ENCODE assay signal across 8 cellular contexts in genomic region chr6:82144007-82144851, GRCh38.
DNase-seq lines count a peak whose midpoint lies in the region; ATAC-seq and TF ChIP-seq lines count a peak whose summit lies in the region.

No MANE protein-coding gene starts in this region.

- H3K4me3 ChIP-seq in esophagus squamous epithelium (no peak overlapping the region), psoas muscle (no peak overlapping the region)

- H3K36me3 ChIP-seq in esophagus squamous epithelium (no peaks in the 10 kb centered on the region), psoas muscle (ENCODE audit: insufficient read depth in 1 of 2, low read depth in 1 of 2) (no peaks in the 10 kb centered on the region)

- no peak for TF ChIP-seq POLR2A in esophagus squamous epithelium (IDR thresholded peaks at IDR 0.05)

- 15 to 38% methylated on average over 8 of the region's 8 CpGs for WGBS in esophagus squamous epithelium, 2 donors
- 28 to 40% (median 32%) methylated on average over 8 of the region's 8 CpGs for WGBS in psoas muscle, 3 donors

- DNase-seq in DMS 273 (lab: John Stamatoyannopoulos, UW; ENCODE audit: unreplicated experiment) (peak; percentile 62), DMS 273 treated with DMSO at 0.1 percent for 48 hours (lab: John Stamatoyannopoulos, UW) (no peak), NCI-H69 (lab: John Stamatoyannopoulos, UW) (peak; percentile 25), esophagus squamous epithelium (lab: John Stamatoyannopoulos, UW) (no peak), psoas muscle (peak in 1 of 2 donors; percentile 16)
- no peak for DNase-seq in stimulated activated CD4-positive, alpha-beta T cell treated with anti-CD3 and anti-CD28 coated beads, Interleukin-4, amount 100 ng/mL, for 1 hour
- no peak for DNase-seq in activated CD4-positive, alpha-beta T cell treated with anti-CD3 and anti-CD28 coated beads, Interleukin-2, amount 50 U/mL, for 48 hours

- no peak for TF ChIP-seq CTCF in esophagus squamous epithelium (IDR thresholded peaks at IDR 0.05)
- no peak for TF ChIP-seq CTCF in psoas muscle (IDR thresholded peaks at IDR 0.05)

- intact Hi-C loops in esophagus squamous epithelium (cut with DNase I) (no loop called here), psoas muscle (cut with DNase I) (no loop called here)

- peak; percentile 90 for ATAC-seq in HG02798 (IDR thresholded peaks at IDR 0.05; ENCODE audit: poor library complexity, unreplicated experiment)
- peak; percentile 90 to 97 (median 96) for ATAC-seq in psoas muscle

- H3K4me1 ChIP-seq in esophagus squamous epithelium (peaks cover 10 to 36% (median 11%) of the 10 kb centered on the region in 3 donors), psoas muscle (peaks cover 11% of the 10 kb centered on the region)

- H3K27ac ChIP-seq in esophagus squamous epithelium, result peak overlapping the region; percentile 57 to 83 (median 69)
- H3K27ac ChIP-seq in psoas muscle, result peak overlapping the region; percentile 72

- no peaks in the 10 kb centered on the region for H3K9me3 ChIP-seq in esophagus squamous epithelium
- H3K9me3 ChIP-seq in psoas muscle, result no peaks in the 10 kb centered on the region

- no peaks in the 10 kb centered on the region for H3K27me3 ChIP-seq in esophagus squamous epithelium
- H3K27me3 ChIP-seq in psoas muscle (ENCODE audit: insufficient read depth in 3 of 3, low read length in 2 of 3), result no peaks in the 10 kb centered on the region

Comparison
In these comparisons a context has a peak if more than half of its experiments do, and no peak if none do; other contexts are left out.
1. DNase-seq: peak in DMS 273 (single experiment) and NCI-H69 (single experiment); none in DMS 273 treated with DMSO at 0.1 percent for 48 hours (single experiment), esophagus squamous epithelium (single experiment), stimulated activated CD4-positive, alpha-beta T cell treated with anti-CD3 and anti-CD28 coated beads, Interleukin-4, amount 100 ng/mL, for 1 hour (single experiment) and activated CD4-positive, alpha-beta T cell treated with anti-CD3 and anti-CD28 coated beads, Interleukin-2, amount 50 U/mL, for 48 hours (0 of 2).